ENCODE assay signal across 1 cellular context in the genomic region with DNA sequence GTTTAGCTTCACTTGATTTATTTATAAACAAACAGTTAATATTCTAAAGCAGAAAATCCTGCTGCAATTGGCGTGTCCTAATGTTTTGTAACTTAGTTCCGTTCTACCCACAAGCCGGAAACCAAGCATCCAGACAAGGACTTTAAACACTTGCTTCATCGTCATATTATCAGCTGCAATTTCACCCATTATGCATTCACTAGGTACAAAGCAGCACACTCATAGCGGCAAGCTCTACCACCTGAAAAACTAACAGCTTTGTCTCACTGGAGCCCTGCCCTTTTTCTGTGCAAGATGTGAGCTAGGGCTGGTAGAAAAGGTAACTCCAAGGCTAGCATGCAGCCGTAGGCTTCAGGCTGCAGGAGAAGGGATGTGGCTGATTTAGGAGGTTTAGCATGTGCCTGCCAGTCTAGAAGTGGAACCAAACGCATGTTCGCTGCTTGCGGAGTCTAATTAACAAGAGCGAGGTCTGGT.
TF ChIP-seq lines count a peak whose summit lies in the region.

No MANE protein-coding gene starts in this region.

TF ChIP-seq in HepG2, 621 proteins besides CTCF, POLR2A, EP300 and RAD21 (continued from another document):
- TF ChIP-seq, protein P1, sequence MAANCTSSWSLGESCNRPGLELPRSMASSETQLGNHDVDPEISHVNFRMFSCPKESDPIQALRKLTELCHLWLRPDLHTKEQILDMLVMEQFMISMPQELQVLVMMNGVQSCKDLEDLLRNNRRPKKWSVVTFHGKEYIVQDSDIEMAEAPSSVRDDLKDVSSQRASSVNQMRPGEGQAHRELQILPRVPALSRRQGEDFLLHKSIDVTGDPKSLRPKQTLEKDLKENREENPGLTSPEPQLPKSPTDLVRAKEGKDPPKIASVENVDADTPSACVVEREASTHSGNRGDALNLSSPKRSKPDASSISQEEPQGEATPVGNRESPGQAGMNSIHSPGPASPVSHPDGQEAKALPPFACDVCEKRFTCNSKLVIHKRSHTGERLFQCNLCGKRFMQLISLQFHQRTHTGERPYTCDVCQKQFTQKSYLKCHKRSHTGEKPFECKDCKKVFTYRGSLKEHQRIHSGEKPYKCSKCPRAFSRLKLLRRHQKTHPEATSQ (CRISPR knock-in tag; IDR thresholded peaks at IDR 0.05; ENCODE audit: borderline replicate concordance), result 0 out of 2 replicates have a peak, but pooled peaks have one; percentile 26
- TF ChIP-seq ZNF530 (CRISPR knock-in tag; IDR thresholded peaks at IDR 0.05; ENCODE audit: low read depth) (no peak), KAT8 (CRISPR knock-in tag; IDR thresholded peaks at IDR 0.05) (peak; percentile 37; the same call in 1 of the 2 replicates), GATAD2A (CRISPR knock-in tag; IDR thresholded peaks at IDR 0.05) (peak; percentile 60), FOSL2 (CRISPR knock-in tag; IDR thresholded peaks at IDR 0.05) (peak; percentile 19; the same call in 1 of the 2 replicates), CREM (IDR thresholded peaks at IDR 0.05) (peak; percentile 50; the same call in 1 of the 2 replicates), CREM (CRISPR knock-in tag; IDR thresholded peaks at IDR 0.05) (no peak), ZNF614 (CRISPR knock-in tag; IDR thresholded peaks at IDR 0.05; ENCODE audit: borderline replicate concordance) (peak; percentile 51; the same call in 1 of the 2 replicates), KLF9 (CRISPR knock-in tag; IDR thresholded peaks at IDR 0.05; ENCODE audit: low read depth) (no peak), U2AF2 (IDR thresholded peaks at IDR 0.05; ENCODE audit: low read depth, low read length) (no peak), TAF15 (IDR thresholded peaks at IDR 0.05; ENCODE audit: low read depth, low read length, poor library complexity, severe bottlenecking) (no peak), GZF1 (CRISPR knock-in tag; IDR thresholded peaks at IDR 0.05) (no peak), ZNF644 (CRISPR knock-in tag; IDR thresholded peaks at IDR 0.05; ENCODE audit: low read depth) (no peak), ZNF225 (CRISPR knock-in tag; IDR thresholded peaks at IDR 0.05) (no peak), MTA3 (CRISPR knock-in tag; IDR thresholded peaks at IDR 0.05) (no peak), SOX5 (CRISPR knock-in tag; IDR thresholded peaks at IDR 0.05; ENCODE audit: borderline replicate concordance) (peak; percentile 37; the same call in 1 of the 2 replicates), ETV5 (CRISPR knock-in tag; IDR thresholded peaks at IDR 0.05; ENCODE audit: borderline replicate concordance) (peak; percentile 81), SIX1 (CRISPR knock-in tag; IDR thresholded peaks at IDR 0.05; ENCODE audit: borderline replicate concordance) (no peak), TEAD3 (CRISPR knock-in tag; optimal IDR thresholded peaks at IDR 0.05; ENCODE audit: borderline replicate concordance) (no peak), SOX6 (IDR thresholded peaks at IDR 0.05) (no peak), SOX6 (CRISPR knock-in tag; IDR thresholded peaks at IDR 0.05) (peak; percentile 43; the same call in 1 of the 2 replicates), IRF2 (CRISPR knock-in tag; IDR thresholded peaks at IDR 0.05) (peak; percentile 10; the same call in 1 of the 2 replicates), HNF4G (IDR thresholded peaks at IDR 0.05; ENCODE audit: borderline replicate concordance, low read depth, low read length) (peak; percentile 29; the same call in 1 of the 2 replicates), HNF4G (CRISPR knock-in tag; IDR thresholded peaks at IDR 0.05; ENCODE audit: borderline replicate concordance, low read depth) (no peak), MTF1 (CRISPR knock-in tag; IDR thresholded peaks at IDR 0.05) (no peak), SMARCE1 (IDR thresholded peaks at IDR 0.05; ENCODE audit: borderline replicate concordance) (no peak), SALL1 (CRISPR knock-in tag; IDR thresholded peaks at IDR 0.05) (peak; percentile 62), ELF1 (CRISPR knock-in tag; IDR thresholded peaks at IDR 0.05) (0 out of 2 replicates have a peak, but pooled peaks have one; percentile 14)
- TF ChIP-seq, protein P2, sequence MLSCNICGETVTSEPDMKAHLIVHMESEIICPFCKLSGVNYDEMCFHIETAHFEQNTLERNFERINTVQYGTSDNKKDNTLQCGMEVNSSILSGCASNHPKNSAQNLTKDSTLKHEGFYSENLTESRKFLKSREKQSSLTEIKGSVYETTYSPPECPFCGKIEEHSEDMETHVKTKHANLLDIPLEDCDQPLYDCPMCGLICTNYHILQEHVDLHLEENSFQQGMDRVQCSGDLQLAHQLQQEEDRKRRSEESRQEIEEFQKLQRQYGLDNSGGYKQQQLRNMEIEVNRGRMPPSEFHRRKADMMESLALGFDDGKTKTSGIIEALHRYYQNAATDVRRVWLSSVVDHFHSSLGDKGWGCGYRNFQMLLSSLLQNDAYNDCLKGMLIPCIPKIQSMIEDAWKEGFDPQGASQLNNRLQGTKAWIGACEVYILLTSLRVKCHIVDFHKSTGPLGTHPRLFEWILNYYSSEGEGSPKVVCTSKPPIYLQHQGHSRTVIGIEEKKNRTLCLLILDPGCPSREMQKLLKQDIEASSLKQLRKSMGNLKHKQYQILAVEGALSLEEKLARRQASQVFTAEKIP (CRISPR knock-in tag; IDR thresholded peaks at IDR 0.05; ENCODE audit: borderline replicate concordance), result no peak
- TF ChIP-seq, protein P3, sequence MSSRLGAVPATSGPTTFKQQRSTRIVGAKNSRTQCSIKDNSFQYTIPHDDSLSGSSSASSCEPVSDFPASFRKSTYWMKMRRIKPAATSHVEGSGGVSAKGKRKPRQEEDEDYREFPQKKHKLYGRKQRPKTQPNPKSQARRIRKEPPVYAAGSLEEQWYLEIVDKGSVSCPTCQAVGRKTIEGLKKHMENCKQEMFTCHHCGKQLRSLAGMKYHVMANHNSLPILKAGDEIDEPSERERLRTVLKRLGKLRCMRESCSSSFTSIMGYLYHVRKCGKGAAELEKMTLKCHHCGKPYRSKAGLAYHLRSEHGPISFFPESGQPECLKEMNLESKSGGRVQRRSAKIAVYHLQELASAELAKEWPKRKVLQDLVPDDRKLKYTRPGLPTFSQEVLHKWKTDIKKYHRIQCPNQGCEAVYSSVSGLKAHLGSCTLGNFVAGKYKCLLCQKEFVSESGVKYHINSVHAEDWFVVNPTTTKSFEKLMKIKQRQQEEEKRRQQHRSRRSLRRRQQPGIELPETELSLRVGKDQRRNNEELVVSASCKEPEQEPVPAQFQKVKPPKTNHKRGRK (CRISPR knock-in tag; IDR thresholded peaks at IDR 0.05), result no peak
- TF ChIP-seq, protein P4, sequence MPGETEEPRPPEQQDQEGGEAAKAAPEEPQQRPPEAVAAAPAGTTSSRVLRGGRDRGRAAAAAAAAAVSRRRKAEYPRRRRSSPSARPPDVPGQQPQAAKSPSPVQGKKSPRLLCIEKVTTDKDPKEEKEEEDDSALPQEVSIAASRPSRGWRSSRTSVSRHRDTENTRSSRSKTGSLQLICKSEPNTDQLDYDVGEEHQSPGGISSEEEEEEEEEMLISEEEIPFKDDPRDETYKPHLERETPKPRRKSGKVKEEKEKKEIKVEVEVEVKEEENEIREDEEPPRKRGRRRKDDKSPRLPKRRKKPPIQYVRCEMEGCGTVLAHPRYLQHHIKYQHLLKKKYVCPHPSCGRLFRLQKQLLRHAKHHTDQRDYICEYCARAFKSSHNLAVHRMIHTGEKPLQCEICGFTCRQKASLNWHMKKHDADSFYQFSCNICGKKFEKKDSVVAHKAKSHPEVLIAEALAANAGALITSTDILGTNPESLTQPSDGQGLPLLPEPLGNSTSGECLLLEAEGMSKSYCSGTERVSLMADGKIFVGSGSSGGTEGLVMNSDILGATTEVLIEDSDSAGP (CRISPR knock-in tag; IDR thresholded peaks at IDR 0.05; ENCODE audit: borderline replicate concordance), result no peak
- TF ChIP-seq, protein P5, sequence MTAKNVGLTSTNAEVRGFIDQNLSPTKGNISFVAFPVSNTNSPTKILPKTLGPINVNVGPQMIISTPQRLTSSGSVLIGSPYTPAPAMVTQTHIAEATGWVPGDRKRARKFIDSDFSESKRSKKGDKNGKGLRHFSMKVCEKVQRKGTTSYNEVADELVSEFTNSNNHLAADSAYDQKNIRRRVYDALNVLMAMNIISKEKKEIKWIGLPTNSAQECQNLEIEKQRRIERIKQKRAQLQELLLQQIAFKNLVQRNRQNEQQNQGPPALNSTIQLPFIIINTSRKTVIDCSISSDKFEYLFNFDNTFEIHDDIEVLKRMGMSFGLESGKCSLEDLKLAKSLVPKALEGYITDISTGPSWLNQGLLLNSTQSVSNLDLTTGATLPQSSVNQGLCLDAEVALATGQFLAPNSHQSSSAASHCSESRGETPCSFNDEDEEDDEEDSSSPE (CRISPR knock-in tag; IDR thresholded peaks at IDR 0.05), result no peak
- TF ChIP-seq, protein P6, sequence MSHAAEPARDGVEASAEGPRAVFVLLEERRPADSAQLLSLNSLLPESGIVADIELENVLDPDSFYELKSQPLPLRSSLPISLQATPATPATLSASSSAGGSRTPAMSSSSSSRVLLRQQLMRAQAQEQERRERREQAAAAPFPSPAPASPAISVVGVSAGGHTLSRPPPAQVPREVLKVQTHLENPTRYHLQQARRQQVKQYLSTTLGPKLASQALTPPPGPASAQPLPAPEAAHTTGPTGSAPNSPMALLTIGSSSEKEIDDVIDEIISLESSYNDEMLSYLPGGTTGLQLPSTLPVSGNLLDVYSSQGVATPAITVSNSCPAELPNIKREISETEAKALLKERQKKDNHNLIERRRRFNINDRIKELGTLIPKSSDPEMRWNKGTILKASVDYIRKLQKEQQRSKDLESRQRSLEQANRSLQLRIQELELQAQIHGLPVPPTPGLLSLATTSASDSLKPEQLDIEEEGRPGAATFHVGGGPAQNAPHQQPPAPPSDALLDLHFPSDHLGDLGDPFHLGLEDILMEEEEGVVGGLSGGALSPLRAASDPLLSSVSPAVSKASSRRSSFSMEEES (CRISPR knock-in tag; IDR thresholded peaks at IDR 0.05), result no peak
- TF ChIP-seq, protein P7, sequence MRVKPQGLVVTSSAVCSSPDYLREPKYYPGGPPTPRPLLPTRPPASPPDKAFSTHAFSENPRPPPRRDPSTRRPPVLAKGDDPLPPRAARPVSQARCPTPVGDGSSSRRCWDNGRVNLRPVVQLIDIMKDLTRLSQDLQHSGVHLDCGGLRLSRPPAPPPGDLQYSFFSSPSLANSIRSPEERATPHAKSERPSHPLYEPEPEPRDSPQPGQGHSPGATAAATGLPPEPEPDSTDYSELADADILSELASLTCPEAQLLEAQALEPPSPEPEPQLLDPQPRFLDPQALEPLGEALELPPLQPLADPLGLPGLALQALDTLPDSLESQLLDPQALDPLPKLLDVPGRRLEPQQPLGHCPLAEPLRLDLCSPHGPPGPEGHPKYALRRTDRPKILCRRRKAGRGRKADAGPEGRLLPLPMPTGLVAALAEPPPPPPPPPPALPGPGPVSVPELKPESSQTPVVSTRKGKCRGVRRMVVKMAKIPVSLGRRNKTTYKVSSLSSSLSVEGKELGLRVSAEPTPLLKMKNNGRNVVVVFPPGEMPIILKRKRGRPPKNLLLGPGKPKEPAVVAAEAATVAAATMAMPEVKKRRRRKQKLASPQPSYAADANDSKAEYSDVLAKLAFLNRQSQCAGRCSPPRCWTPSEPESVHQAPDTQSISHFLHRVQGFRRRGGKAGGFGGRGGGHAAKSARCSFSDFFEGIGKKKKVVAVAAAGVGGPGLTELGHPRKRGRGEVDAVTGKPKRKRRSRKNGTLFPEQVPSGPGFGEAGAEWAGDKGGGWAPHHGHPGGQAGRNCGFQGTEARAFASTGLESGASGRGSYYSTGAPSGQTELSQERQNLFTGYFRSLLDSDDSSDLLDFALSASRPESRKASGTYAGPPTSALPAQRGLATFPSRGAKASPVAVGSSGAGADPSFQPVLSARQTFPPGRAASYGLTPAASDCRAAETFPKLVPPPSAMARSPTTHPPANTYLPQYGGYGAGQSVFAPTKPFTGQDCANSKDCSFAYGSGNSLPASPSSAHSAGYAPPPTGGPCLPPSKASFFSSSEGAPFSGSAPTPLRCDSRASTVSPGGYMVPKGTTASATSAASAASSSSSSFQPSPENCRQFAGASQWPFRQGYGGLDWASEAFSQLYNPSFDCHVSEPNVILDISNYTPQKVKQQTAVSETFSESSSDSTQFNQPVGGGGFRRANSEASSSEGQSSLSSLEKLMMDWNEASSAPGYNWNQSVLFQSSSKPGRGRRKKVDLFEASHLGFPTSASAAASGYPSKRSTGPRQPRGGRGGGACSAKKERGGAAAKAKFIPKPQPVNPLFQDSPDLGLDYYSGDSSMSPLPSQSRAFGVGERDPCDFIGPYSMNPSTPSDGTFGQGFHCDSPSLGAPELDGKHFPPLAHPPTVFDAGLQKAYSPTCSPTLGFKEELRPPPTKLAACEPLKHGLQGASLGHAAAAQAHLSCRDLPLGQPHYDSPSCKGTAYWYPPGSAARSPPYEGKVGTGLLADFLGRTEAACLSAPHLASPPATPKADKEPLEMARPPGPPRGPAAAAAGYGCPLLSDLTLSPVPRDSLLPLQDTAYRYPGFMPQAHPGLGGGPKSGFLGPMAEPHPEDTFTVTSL (CRISPR knock-in tag; IDR thresholded peaks at IDR 0.05; ENCODE audit: borderline replicate concordance), result 0 out of 2 replicates have a peak, but pooled peaks have one; percentile 28
- TF ChIP-seq, protein P8, sequence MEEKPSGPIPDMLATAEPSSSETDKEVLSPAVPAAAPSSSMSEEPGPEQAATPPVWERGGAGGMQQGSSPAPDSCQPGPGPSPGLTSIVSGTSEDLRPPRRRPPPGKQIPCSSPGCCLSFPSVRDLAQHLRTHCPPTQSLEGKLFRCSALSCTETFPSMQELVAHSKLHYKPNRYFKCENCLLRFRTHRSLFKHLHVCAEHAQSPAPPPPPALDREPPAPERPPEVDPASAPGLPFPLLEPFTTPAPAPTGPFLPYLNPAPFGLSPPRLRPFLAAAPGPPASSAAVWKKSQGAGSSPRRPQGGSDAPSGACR (CRISPR knock-in tag; IDR thresholded peaks at IDR 0.05), result no peak
